In the genomic region with DNA sequence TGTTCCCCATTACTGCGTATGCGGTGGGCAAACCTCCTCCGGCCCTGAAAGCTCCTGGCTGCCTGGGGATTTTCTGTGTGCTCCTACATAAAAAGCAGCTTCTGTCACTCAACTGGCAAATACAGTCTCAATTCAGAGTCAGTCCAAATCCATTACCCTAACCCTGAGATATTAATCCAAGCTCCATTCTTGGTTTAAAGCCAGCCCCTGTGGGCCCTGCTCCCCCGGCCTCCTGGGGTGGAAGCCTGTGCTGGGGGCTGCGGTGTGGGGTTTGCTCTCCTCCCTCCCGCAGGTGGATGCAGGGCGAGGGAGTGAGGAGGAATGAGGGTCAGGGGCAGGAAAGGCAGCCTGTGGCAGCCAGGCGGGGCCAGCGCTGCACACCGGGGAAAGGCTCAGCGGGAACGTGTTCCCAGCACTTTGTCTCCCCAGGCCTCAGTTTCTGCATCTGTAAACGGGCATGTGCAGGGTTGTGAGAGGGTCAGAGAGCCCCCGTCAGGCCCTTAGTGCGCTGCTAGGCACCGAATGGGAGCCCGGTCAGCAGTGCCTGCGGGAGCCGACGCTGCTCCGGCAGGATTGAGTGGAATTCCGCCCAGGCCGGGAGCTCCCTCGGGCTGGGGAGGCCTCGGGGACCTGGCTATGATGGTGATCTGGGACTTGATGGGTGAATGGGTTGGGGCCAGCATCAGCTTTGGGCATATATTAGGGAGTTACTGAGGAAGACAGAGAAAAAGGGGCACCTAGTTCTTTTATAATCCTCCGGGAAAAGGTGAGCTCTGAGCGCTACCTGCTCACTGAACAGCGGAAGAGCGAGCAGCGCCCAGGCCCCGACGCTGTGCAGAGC, we compare ENCODE assay signal across 12 cellular contexts. TPM values are rescaled to one million over a fixed set of nuclear protein-coding genes. Genes with fewer than 3 reads are reported as not detected.
DNase-seq lines count a peak whose midpoint lies in the region; ATAC-seq, FAIRE-seq and TF ChIP-seq lines count a peak whose summit lies in the region.
"Had no signal": no experiment of that assay in that cellular context is flagged by ENCODE, and none has a peak within 500 bp of the region (broad histone marks: within the 10 kb centered on the region; RNA-seq: fewer than 3 reads in every experiment).

No MANE protein-coding gene starts in this region.

- no peaks in the 10 kb centered on the region for H4K20me1 ChIP-seq in astrocyte (ENCODE audit: insufficient read depth, low read length)

- H3K27me3 ChIP-seq in astrocyte (ENCODE audit: insufficient read depth, low read length) (peaks cover 5% of the 10 kb centered on the region), psoas muscle (ENCODE audit: insufficient read depth in 3 of 3, low read length in 2 of 3) (no peaks in the 10 kb centered on the region)

- TF ChIP-seq CTCF in astrocyte (IDR thresholded peaks at IDR 0.05; ENCODE audit: insufficient read depth, low read depth, low read length) = no peak
- no peak for TF ChIP-seq CTCF in psoas muscle (IDR thresholded peaks at IDR 0.05)

- H3K36me3 ChIP-seq in astrocyte (ENCODE audit: insufficient read depth, low read length) = no peaks in the 10 kb centered on the region
- no peaks in the 10 kb centered on the region for H3K36me3 ChIP-seq in psoas muscle (ENCODE audit: insufficient read depth in 1 of 2, low read depth in 1 of 2)

- intact Hi-C loops in psoas muscle (cut with DNase I) = no loop called here

- peak overlapping the region; percentile 57 for H2AFZ ChIP-seq in astrocyte (ENCODE audit: low read depth, low read length)

- H3K4me1 ChIP-seq in astrocyte (ENCODE audit: insufficient read depth, low read length) (peaks cover 11% of the 10 kb centered on the region), psoas muscle (peaks cover 33% of the 10 kb centered on the region)

- H3K4me3 Mint-ChIP-seq in astrocyte (ENCODE audit: unreplicated experiment) (no peak overlapping the region), T-helper 17 cell (no peak overlapping the region)
- no peak overlapping the region for H3K4me3 Mint-ChIP-seq in effector memory CD8-positive, alpha-beta T cell
- H3K4me3 Mint-ChIP-seq: activated naive CD4-positive, alpha-beta T cell treated with anti-CD3 and anti-CD28 coated beads, Interleukin-2, amount 10 ng/mL, durations not matched to agents 7 days and 5 days had no signal

- H3K27ac Mint-ChIP-seq in astrocyte (ENCODE audit: unreplicated experiment) (no peak overlapping the region), T-helper 17 cell (no peak overlapping the region)
- H3K27ac Mint-ChIP-seq in effector memory CD8-positive, alpha-beta T cell = no peak overlapping the region
- H3K27ac Mint-ChIP-seq: activated naive CD4-positive, alpha-beta T cell treated with anti-CD3 and anti-CD28 coated beads, Interleukin-2, amount 10 ng/mL, durations not matched to agents 7 days and 5 days had no signal

- H3K27ac ChIP-seq in astrocyte (ENCODE audit: low read depth, low read length) (no peak overlapping the region), psoas muscle (peak overlapping the region; percentile 72)

- WGBS in psoas muscle, 3 donors = 74 to 80% (median 79%) methylated on average over 32 of the region's 32 CpGs

- no peaks in the 10 kb centered on the region for H3K79me2 ChIP-seq in astrocyte (ENCODE audit: insufficient read depth, low read length)

- no peak for FAIRE-seq in astrocyte (lab: Jason Lieb, UNC)

- H3K9me3 ChIP-seq in astrocyte (ENCODE audit: insufficient read depth, low read depth, low read length) = no peaks in the 10 kb centered on the region
- no peaks in the 10 kb centered on the region for H3K9me3 ChIP-seq in psoas muscle
- H3K9me3 ChIP-seq in T-helper 17 cell (ENCODE audit: control insufficient read depth, low read length, poor library complexity, severe bottlenecking) = no peaks in the 10 kb centered on the region

- H3K9ac ChIP-seq in astrocyte (ENCODE audit: low read length) = no peak overlapping the region

- H3K4me1 Mint-ChIP-seq in astrocyte (ENCODE audit: low read depth, unreplicated experiment) (peaks cover 2% of the 10 kb centered on the region), T-helper 17 cell (peaks cover 4% of the 10 kb centered on the region)
- peaks cover 2% of the 10 kb centered on the region in 2 donors for H3K4me1 Mint-ChIP-seq in effector memory CD8-positive, alpha-beta T cell (ENCODE audit: low read depth in 2 of 2)

- H3K27me3 Mint-ChIP-seq in astrocyte (ENCODE audit: low read depth, unreplicated experiment) = peaks cover 23% of the 10 kb centered on the region
- peaks cover 49% of the 10 kb centered on the region for H3K27me3 Mint-ChIP-seq in T-helper 17 cell
- peaks cover 32 to 68% of the 10 kb centered on the region in 2 donors for H3K27me3 Mint-ChIP-seq in effector memory CD8-positive, alpha-beta T cell

- H3K36me3 Mint-ChIP-seq in astrocyte (ENCODE audit: low read depth, unreplicated experiment) (peaks cover 7% of the 10 kb centered on the region), T-helper 17 cell (ENCODE audit: low read depth) (no peaks in the 10 kb centered on the region)
- no peaks in the 10 kb centered on the region for H3K36me3 Mint-ChIP-seq in effector memory CD8-positive, alpha-beta T cell (ENCODE audit: insufficient read depth)

- DNase-seq in GM19238 (ENCODE audit: insufficient read length, low spot score) (peak; percentile 63), astrocyte (ENCODE audit: low read depth) (no peak), psoas muscle (no peak), T-helper 17 cell (no peak), SHP77 treated with DMSO at 0.1 percent for 48 hours (lab: John Stamatoyannopoulos, UW) (no peak), NCI-H82 treated with DMSO at 0.1 percent for 48 hours (lab: John Stamatoyannopoulos, UW; ENCODE audit: unreplicated experiment) (no peak)
- no peak for DNase-seq in effector memory CD8-positive, alpha-beta T cell
- DNase-seq: activated naive CD4-positive, alpha-beta T cell treated with anti-CD3 and anti-CD28 coated beads, Interleukin-2, amount 10 ng/mL, durations not matched to agents 7 days and 5 days; effector CD8-positive, alpha-beta T cell; hippocampal formation; NCI-H748 treated with DMSO at 0.1 percent for 48 hours had no signal

- no peaks in the 10 kb centered on the region for H3K9me3 Mint-ChIP-seq in astrocyte (ENCODE audit: unreplicated experiment)
- no peaks in the 10 kb centered on the region for H3K9me3 Mint-ChIP-seq in effector memory CD8-positive, alpha-beta T cell

- peak overlapping the region; percentile 13 for H3K4me3 ChIP-seq in astrocyte (ENCODE audit: insufficient read depth, low read depth, low read length)
- peak overlapping the region; percentile 35 for H3K4me3 ChIP-seq in psoas muscle

- peak overlapping the region; percentile 66 for H3K4me2 ChIP-seq in astrocyte (ENCODE audit: low read length)

- ATAC-seq in HG03135 (IDR thresholded peaks at IDR 0.05; ENCODE audit: unreplicated experiment) (peak; percentile 10), psoas muscle (no peak), T-helper 17 cell (no peak)
- no peak for ATAC-seq in effector memory CD8-positive, alpha-beta T cell (replicated peaks)

RNA-seq across cellular contexts. Expression of a gene that starts 6.3 kb away (rescaled TPM):
- total RNA-seq in astrocyte = 18.0 and 21.9 TPM in 2 replicates
- total RNA-seq in psoas muscle = 10 to 100 TPM; 13.9 to 29.0 (median 17.8) TPM
- 10 to 100 TPM in 2 of 3 donors, 1 to 10 TPM in 1; 7.5 to 20.1 (median 15.6) TPM for polyA plus RNA-seq in psoas muscle
- 1 to 10 TPM; 4.0 to 5.0 TPM for total RNA-seq in T-helper 17 cell

RNA-seq across cellular contexts. Expression of a gene that starts 37.6 kb away (rescaled TPM):
- 1.4 and 1.6 TPM in 2 replicates for total RNA-seq in astrocyte
- under 1 TPM; 0.25 to 0.94 (median 0.70) TPM for total RNA-seq in psoas muscle
- polyA plus RNA-seq in psoas muscle = under 1 TPM; 0.11 to 0.34 (median 0.27) TPM
- total RNA-seq in T-helper 17 cell = 1 to 10 TPM; 1.5 to 1.7 TPM
